Comparison of ENCODE assay signal across 16 cellular contexts in genomic region chr9:36949470-36949869, GRCh38.
"Had no signal": no experiment of that assay in that cellular context is flagged by ENCODE, and none has a peak within 500 bp of the region (broad histone marks: within the 10 kb centered on the region; RNA-seq: fewer than 3 reads in every experiment).

No MANE protein-coding gene starts in this region.

- H3K4me3 Mint-ChIP-seq: activated naive CD8-positive, alpha-beta T cell treated with anti-CD3 and anti-CD28 coated beads, Interleukin-2, amount 10 ng/mL, durations not matched to agents 7 days and 5 days; brain; effector memory CD8-positive, alpha-beta T cell; nephron had no signal

- H3K9me3 Mint-ChIP-seq: activated naive CD8-positive, alpha-beta T cell treated with anti-CD3 and anti-CD28 coated beads, Interleukin-2, amount 10 ng/mL, durations not matched to agents 7 days and 5 days; effector memory CD8-positive, alpha-beta T cell had no signal

- ATAC-seq: effector memory CD8-positive, alpha-beta T cell; left cardiac atrium had no signal

- H3K27ac Mint-ChIP-seq: activated naive CD8-positive, alpha-beta T cell treated with anti-CD3 and anti-CD28 coated beads, Interleukin-2, amount 10 ng/mL, durations not matched to agents 7 days and 5 days; effector memory CD8-positive, alpha-beta T cell; nephron had no signal

- H3K36me3 ChIP-seq: tibial artery had no signal

- H3K9me3 ChIP-seq: spleen, tibial artery had no signal

- H3K36me3 Mint-ChIP-seq: activated naive CD8-positive, alpha-beta T cell treated with anti-CD3 and anti-CD28 coated beads, Interleukin-2, amount 10 ng/mL, durations not matched to agents 7 days and 5 days; brain had no signal

- DNase-seq: activated CD4-positive, alpha-beta T cell treated with anti-CD3 and anti-CD28 coated beads, Interleukin-2, amount 50 U/mL, for 4 hours; activated naive CD4-positive, alpha-beta T cell treated with Interleukin-2 at 50 U/mL for 16 hours; activated naive CD8-positive, alpha-beta T cell treated with anti-CD3 and anti-CD28 coated beads, Interleukin-2, amount 10 ng/mL, durations not matched to agents 7 days and 5 days; activated T-cell treated with anti-CD3 and anti-CD28 coated beads for 4 hours; caudate nucleus; effector memory CD8-positive, alpha-beta T cell; left cardiac atrium; nucleus accumbens; posterior cingulate gyrus; spleen; stimulated activated CD4-positive, alpha-beta T cell treated with anti-CD3 and anti-CD28 coated beads, Interleukin-4, amount 100 ng/mL, for 4 hours; stimulated activated naive CD4-positive, alpha-beta T cell treated with Interleukin-2 at 50 U/mL for 16 hours; tibial artery had no signal

- H3K4me1 Mint-ChIP-seq: activated naive CD8-positive, alpha-beta T cell treated with anti-CD3 and anti-CD28 coated beads, Interleukin-2, amount 10 ng/mL, durations not matched to agents 7 days and 5 days; brain; nephron had no signal

- H3K4me1 ChIP-seq: tibial artery had no signal

- H3K4me3 ChIP-seq: spleen, tibial artery had no signal

- H3K27ac ChIP-seq: tibial artery, VCaP had no signal
